ENCODE assay signal across 17 cellular contexts in genomic region chr6:100559859-100560258, GRCh38.
DNase-seq lines count a peak whose midpoint lies in the region; ATAC-seq, FAIRE-seq and TF ChIP-seq lines count a peak whose summit lies in the region.
"Had no signal": no experiment of that assay in that cellular context is flagged by ENCODE, and none has a peak within 500 bp of the region (broad histone marks: within the 10 kb centered on the region; RNA-seq: fewer than 3 reads in every experiment).

No MANE protein-coding gene starts in this region.

- TF ChIP-seq RAD21 in GM12878 (IDR thresholded peaks at IDR 0.05; ENCODE audit: insufficient read depth, low read depth, low read length): no peak

- FAIRE-seq in GM12878 (lab: Jason Lieb, UNC) (no peak), kidney (lab: Jason Lieb, UNC) (peak; percentile 23)
- FAIRE-seq: G401.6, GM12892, GM18507 had no signal

- no peaks in the 10 kb centered on the region for H3K9me3 ChIP-seq in GM12878 (replicated peaks; ENCODE audit: control insufficient read depth, insufficient read depth, low read length)
- no peaks in the 10 kb centered on the region for H3K9me3 ChIP-seq in kidney (ENCODE audit: control insufficient read depth in 1 of 2, low read length in 2 of 2)
- H3K9me3 ChIP-seq in smooth muscle cell (replicated peaks; ENCODE audit: low read depth): no peaks in the 10 kb centered on the region
- H3K9me3 ChIP-seq: BE2C had no signal

- CTCF ChIA-PET in HEK293T (lab: Yijun Ruan, JAX) (no interaction called here), GM12878 (lab: Yijun Ruan, JAX) (interaction anchor here (0.6 to 2.1 kb wide), 4 partner anchors 8 to 48 kb away, joined by 3 to 6 read pairs (median 4); no protein-coding TSS in a partner anchor)

- H4K20me1 ChIP-seq in GM12878 (ENCODE audit: control insufficient read depth, insufficient read depth) (no peaks in the 10 kb centered on the region), smooth muscle cell (ENCODE audit: low read depth) (peaks cover 9% of the 10 kb centered on the region)

- no peak for TF ChIP-seq POLR2A in GM12878 (IDR thresholded peaks at IDR 0.05; ENCODE audit: low read depth, low read length)

- H3K27ac ChIP-seq in GM12878 (ENCODE audit: control insufficient read depth, insufficient read depth): no peak overlapping the region
- no peak overlapping the region for H3K27ac ChIP-seq in kidney (ENCODE audit: low read depth in 2 of 2, low read length in 2 of 2)
- peak overlapping the region; percentile 60 for H3K27ac ChIP-seq in smooth muscle cell (ENCODE audit: low read depth)
- H3K27ac ChIP-seq in coronary artery: no peak overlapping the region
- H3K27ac ChIP-seq: HL-60 had no signal

- in situ Hi-C loops in GM12878 (cut with MboI): no loop called here

- ATAC-seq in GM12878 (no peak), HG03378 (IDR thresholded peaks at IDR 0.05; ENCODE audit: unreplicated experiment) (no peak)
- ATAC-seq: HCT116 had no signal

- no TSS peak for BruUV-seq in GM12878 (replicated peaks; lab: Mats Ljungman, UMichigan)

- H3F3A ChIP-seq in smooth muscle cell (ENCODE audit: low read depth): no peaks in the 10 kb centered on the region

- no peaks in the 10 kb centered on the region for H3K36me3 ChIP-seq in GM12878 (ENCODE audit: control insufficient read depth in 2 of 2, insufficient read depth in 2 of 2, low read length in 1 of 2)
- no peaks in the 10 kb centered on the region for H3K36me3 ChIP-seq in kidney (ENCODE audit: control insufficient read depth in 1 of 2, insufficient read depth in 2 of 2, low read length in 2 of 2)
- no peaks in the 10 kb centered on the region for H3K36me3 ChIP-seq in smooth muscle cell (ENCODE audit: low read depth)
- H3K36me3 ChIP-seq: BE2C had no signal

- TF ChIP-seq EP300 in GM12878 (IDR thresholded peaks at IDR 0.05; ENCODE audit: borderline replicate concordance in 1 of 2, control insufficient read depth in 1 of 2, low read depth in 2 of 2, low read length in 2 of 2): no peak

- H3K27me3 ChIP-seq in GM12878 (replicated peaks in 1 of 2; ENCODE audit: control insufficient read depth in 2 of 2, insufficient read depth in 2 of 2, low read length in 1 of 2): no peaks in the 10 kb centered on the region
- no peaks in the 10 kb centered on the region for H3K27me3 ChIP-seq in smooth muscle cell (ENCODE audit: low read depth)
- H3K27me3 ChIP-seq: BE2C had no signal

- SMC1A ChIA-PET in GM12878 (lab: Charles Lee; ENCODE audit: uncharacterized antibody, unreplicated experiment): interaction anchor here (0.9 to 1.1 kb wide), 2 partner anchors 13 to 14 kb away, joined by 4 read pairs; no protein-coding TSS in a partner anchor

- H3K4me2 ChIP-seq in GM12878 (ENCODE audit: control insufficient read depth, insufficient read depth) (no peak overlapping the region), smooth muscle cell (no peak overlapping the region)

- intact Hi-C loops in GM12878 (cut with micrococcal nuclease; ENCODE audit: unreplicated experiment): no loop called here
- intact Hi-C loops in kidney (cut with DNase I): no loop called here

- DNase-seq in HEK293T (ENCODE audit: extremely low spot score) (no peak), GM12878 (ENCODE audit: low read depth, low spot score) (no peak), kidney (no peak), smooth muscle cell (lab: John Stamatoyannopoulos, UW; ENCODE audit: unreplicated experiment) (no peak), coronary artery (ENCODE audit: low spot score) (no peak), NCI-H1417 (lab: John Stamatoyannopoulos, UW) (no peak)
- DNase-seq: CD4-positive, CD25-positive, alpha-beta regulatory T cell; CD8-positive, alpha-beta memory T cell; GOT3; H7 had no signal

- RAD21 ChIA-PET in GM12878 (lab: Charles Lee; ENCODE audit: unreplicated experiment): interaction anchor here (1.1 kb wide), 1 partner anchor 11 kb away, joined by 3 read pairs; no protein-coding TSS in a partner anchor

- H3K9ac ChIP-seq in GM12878 (ENCODE audit: control insufficient read depth, insufficient read depth, low read length) (no peak overlapping the region), kidney (ENCODE audit: low read length in 2 of 2) (no peak overlapping the region), smooth muscle cell (ENCODE audit: low read depth) (no peak overlapping the region)

- H3K79me2 ChIP-seq in GM12878 (ENCODE audit: control insufficient read depth, insufficient read depth, low read length) (no peaks in the 10 kb centered on the region), smooth muscle cell (ENCODE audit: low read depth) (no peaks in the 10 kb centered on the region)

- 100% methylated on average over 1 of the region's 1 CpG for WGBS in GM12878 (ENCODE audit: insufficient coverage, insufficient replicate concordance, low lambda C conversion rate, missing lambda C conversion rate)
- WGBS in smooth muscle cell (ENCODE audit: low lambda C conversion rate): 93% methylated on average over 1 of the region's 1 CpG

- H3K4me3 ChIP-seq in GM12878 (no peak overlapping the region), kidney (ENCODE audit: low read length in 2 of 2) (no peak overlapping the region), smooth muscle cell (no peak overlapping the region), coronary artery (no peak overlapping the region)

- H2AFZ ChIP-seq in GM12878 (ENCODE audit: control insufficient read depth, low read depth, low read length) (no peak overlapping the region), smooth muscle cell (ENCODE audit: low read depth) (no peak overlapping the region)

- TF ChIP-seq CTCF in GM12878 (IDR thresholded peaks at IDR 0.05 in 2 of 3, conservative IDR thresholded peaks at IDR 0.05 in 1 of 3; ENCODE audit: control insufficient read depth in 2 of 3, extremely low read depth in 1 of 3, insufficient read depth in 1 of 3, low read depth in 3 of 3, low read length in 3 of 3) (no peak), kidney (IDR thresholded peaks at IDR 0.05; ENCODE audit: borderline replicate concordance, extremely low read depth, insufficient read depth) (no peak), smooth muscle cell (IDR thresholded peaks at IDR 0.05; ENCODE audit: borderline replicate concordance, insufficient read depth, poor library complexity, severe bottlenecking) (no peak), coronary artery (IDR thresholded peaks at IDR 0.05) (no peak)

- POLR2A ChIA-PET in HEK293T (lab: Yijun Ruan, JAX) (no interaction called here), GM12878 (lab: Charles Lee) (interaction anchor here (0.8 kb wide), 1 partner anchor 15 kb away, joined by 4 read pairs; no protein-coding TSS in a partner anchor)

- H3K4me1 ChIP-seq in GM12878 (ENCODE audit: control insufficient read depth, insufficient read depth, low read length): no peaks in the 10 kb centered on the region
- no peaks in the 10 kb centered on the region for H3K4me1 ChIP-seq in kidney (ENCODE audit: control insufficient read depth in 1 of 2, insufficient read depth in 1 of 2, low read depth in 1 of 2, low read length in 2 of 2)
- H3K4me1 ChIP-seq in smooth muscle cell (ENCODE audit: low read depth): no peaks in the 10 kb centered on the region

TF ChIP-seq in HEK293T, 16 proteins besides CTCF, POLR2A, EP300 and RAD21:
- TF ChIP-seq LEF1 (IDR thresholded peaks at IDR 0.05; ENCODE audit: borderline replicate concordance): no peak
- TF ChIP-seq L3MBTL2 (conservative IDR thresholded peaks at IDR 0.05): no peak
- TF ChIP-seq, protein P1, sequence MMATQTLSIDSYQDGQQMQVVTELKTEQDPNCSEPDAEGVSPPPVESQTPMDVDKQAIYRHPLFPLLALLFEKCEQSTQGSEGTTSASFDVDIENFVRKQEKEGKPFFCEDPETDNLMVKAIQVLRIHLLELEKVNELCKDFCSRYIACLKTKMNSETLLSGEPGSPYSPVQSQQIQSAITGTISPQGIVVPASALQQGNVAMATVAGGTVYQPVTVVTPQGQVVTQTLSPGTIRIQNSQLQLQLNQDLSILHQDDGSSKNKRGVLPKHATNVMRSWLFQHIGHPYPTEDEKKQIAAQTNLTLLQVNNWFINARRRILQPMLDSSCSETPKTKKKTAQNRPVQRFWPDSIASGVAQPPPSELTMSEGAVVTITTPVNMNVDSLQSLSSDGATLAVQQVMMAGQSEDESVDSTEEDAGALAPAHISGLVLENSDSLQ (IDR thresholded peaks at IDR 0.05): peak; percentile 90

TF ChIP-seq in GM12878, 131 proteins besides CTCF, POLR2A, EP300 and RAD21:
- TF ChIP-seq, protein P1 (IDR thresholded peaks at IDR 0.05): peak; percentile 56; the same call in 1 of the 2 replicates
- no peak for TF ChIP-seq MEF2A (IDR thresholded peaks at IDR 0.05; ENCODE audit: insufficient read depth, low read depth, low read length)
